Comparison of ENCODE assay signal across 23 cellular contexts in the genomic region with DNA sequence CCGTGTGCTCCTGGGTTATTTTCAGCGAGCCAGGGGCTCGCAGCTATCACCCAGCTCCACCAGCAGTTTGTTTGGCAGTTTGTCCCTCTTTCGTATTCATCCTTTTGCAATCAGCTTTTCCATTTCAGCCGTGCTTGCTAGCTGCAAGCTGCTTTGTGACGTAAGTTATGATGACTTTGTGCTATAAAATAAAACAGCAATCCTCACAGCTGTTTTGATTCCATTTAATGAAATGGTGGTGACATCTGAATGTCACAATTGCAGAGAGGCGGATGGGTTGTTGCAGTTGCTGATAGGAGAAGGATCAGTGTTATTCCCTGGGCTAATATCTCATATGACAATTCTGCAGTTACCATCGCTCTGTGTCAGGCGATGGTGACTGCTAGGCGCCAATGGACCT.
"Had no signal": no experiment of that assay in that cellular context is flagged by ENCODE, and none has a peak within 500 bp of the region (broad histone marks: within the 10 kb centered on the region; RNA-seq: fewer than 3 reads in every experiment).

No MANE protein-coding gene starts in this region.

- H3K4me1 ChIP-seq: esophagus squamous epithelium, lower lobe of right lung, parathyroid adenoma, suprapubic skin, thyroid gland had no signal

- DNase-seq: effector memory CD8-positive, alpha-beta T cell; erythroblast; esophagus squamous epithelium; head of caudate nucleus; left ventricle myocardium superior; lower lobe of right lung; naive thymus-derived CD8-positive, alpha-beta T cell; stimulated activated CD4-positive, alpha-beta T cell treated with anti-CD3 and anti-CD28 coated beads, Interleukin-12 subunit alpha, Interleukin-12 subunit beta, amount 100 ng/mL, for 4 hours; stimulated activated CD4-positive, alpha-beta T cell treated with anti-CD3 and anti-CD28 coated beads, Interleukin-1b, Interleukin-23, amount 100 ng/mL, for 48 hours; stimulated activated CD4-positive, alpha-beta T cell treated with anti-CD3 and anti-CD28 coated beads, Interleukin-4, amount 100 ng/mL, for 1 hour; stimulated activated CD8-positive, alpha-beta memory T cell treated with anti-CD3 and anti-CD28 coated beads, Interleukin-4, amount 100 ng/mL, for 48 hours; stimulated activated naive CD4-positive, alpha-beta T cell; stimulated activated naive CD8-positive, alpha-beta T cell treated with anti-CD3 and anti-CD28 coated beads, Interleukin-15, amount 100 ng/mL, for 72 hours; thyroid gland had no signal

- FAIRE-seq: endometrium, frontal cortex, keratinocyte had no signal

- H3K27me3 ChIP-seq: neural progenitor cell, thyroid gland had no signal

- H3K4me3 ChIP-seq: coronary artery, esophagus squamous epithelium, lower lobe of right lung, neural progenitor cell, smooth muscle cell, suprapubic skin, thyroid gland had no signal

- H2AFZ ChIP-seq: neural progenitor cell, parathyroid adenoma had no signal

- H3K36me3 ChIP-seq: esophagus squamous epithelium, lower lobe of right lung, neural progenitor cell, suprapubic skin, thyroid gland had no signal

- H3K27ac ChIP-seq: coronary artery, esophagus squamous epithelium, lower lobe of right lung, neural progenitor cell, parathyroid adenoma, suprapubic skin, thyroid gland had no signal

- H3K9ac ChIP-seq: neural progenitor cell, parathyroid adenoma had no signal

- H3K9me3 ChIP-seq: esophagus squamous epithelium, lower lobe of right lung, suprapubic skin, thyroid gland had no signal

- H3K79me2 ChIP-seq: parathyroid adenoma had no signal

- H3K4me2 ChIP-seq: neural progenitor cell, smooth muscle cell had no signal

- ATAC-seq: effector memory CD8-positive, alpha-beta T cell; left ventricle myocardium superior; lower lobe of right lung; naive thymus-derived CD8-positive, alpha-beta T cell; sciatic nerve; stimulated activated naive CD8-positive, alpha-beta T cell treated with anti-CD3 and anti-CD28 coated beads, Interleukin-15, amount 100 ng/mL, for 72 hours had no signal
